Comparison of ENCODE assay signal across 15 cellular contexts in the genomic region with DNA sequence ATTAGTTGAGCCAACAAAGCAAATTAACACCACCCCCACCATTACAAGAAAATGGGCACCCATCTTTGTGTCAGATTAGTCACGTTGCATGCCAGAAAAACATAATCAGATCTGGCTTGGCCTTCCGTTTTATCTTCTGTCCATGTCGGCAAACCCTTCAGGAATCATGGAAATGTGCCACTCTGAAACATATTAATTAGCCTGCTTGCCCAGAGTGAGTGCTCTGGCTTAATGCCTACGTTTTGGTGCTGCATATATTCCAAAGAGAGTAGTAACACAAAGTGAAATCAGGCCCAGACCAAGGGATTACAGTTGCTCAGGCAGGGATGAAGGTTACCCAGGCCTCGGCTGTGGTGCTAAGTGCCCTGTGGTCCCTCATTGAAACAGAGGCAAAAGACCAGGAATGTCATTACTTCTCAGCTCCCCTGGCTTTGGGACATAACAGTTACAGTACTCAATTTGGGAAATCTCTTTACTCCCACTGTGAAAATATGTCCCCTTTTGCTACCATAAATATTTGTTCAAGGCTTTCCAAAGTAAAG.
"Had no signal": no experiment of that assay in that cellular context is flagged by ENCODE, and none has a peak within 500 bp of the region (broad histone marks: within the 10 kb centered on the region; RNA-seq: fewer than 3 reads in every experiment).

No MANE protein-coding gene starts in this region.

- ATAC-seq: activated T-cell treated with anti-CD3 and anti-CD28 coated beads, Interleukin-2, amount 50 U/mL, for 4 hours; gastroesophageal sphincter; stimulated activated naive CD8-positive, alpha-beta T cell treated with anti-CD3 and anti-CD28 coated beads, Interleukin-15, amount 100 ng/mL, for 72 hours; upper lobe of right lung had no signal

- H3K27me3 ChIP-seq: gastroesophageal sphincter, ovary, testis, upper lobe of right lung had no signal

- H3K36me3 ChIP-seq: gastroesophageal sphincter, ovary, upper lobe of right lung had no signal

- H3K4me1 ChIP-seq: gastroesophageal sphincter, testis, upper lobe of right lung had no signal

- H3K9me3 ChIP-seq: gastroesophageal sphincter, ovary, testis, upper lobe of right lung had no signal

- H3K27ac ChIP-seq: epithelial cell of prostate, gastroesophageal sphincter, ovary, testis, upper lobe of right lung had no signal

- DNase-seq: activated CD4-positive, alpha-beta memory T cell treated with anti-CD3 and anti-CD28 coated beads for 36 hours; activated gamma-delta T cell; activated naive CD8-positive, alpha-beta T cell treated with anti-CD3 and anti-CD28 coated beads for 36 hours; activated T-cell treated with anti-CD3 and anti-CD28 coated beads, Interleukin-2, amount 50 U/mL, for 4 hours; cortex of kidney; effector memory CD4-positive, alpha-beta T cell; kidney; ovary; stimulated activated CD4-positive, alpha-beta T cell treated with anti-CD3 and anti-CD28 coated beads, Interleukin-15, amount 100 ng/mL, for 24 hours; stimulated activated CD4-positive, alpha-beta T cell treated with anti-CD3 and anti-CD28 coated beads, Interleukin-4, amount 100 ng/mL, for 24 hours; stimulated activated naive CD8-positive, alpha-beta T cell treated with anti-CD3 and anti-CD28 coated beads, Interleukin-15, amount 100 ng/mL, for 72 hours; testis; upper lobe of right lung had no signal

- H3K4me3 ChIP-seq: gastroesophageal sphincter, ovary, testis, upper lobe of right lung had no signal

- FAIRE-seq: kidney had no signal
